ENCODE assay signal across 13 cellular contexts in the genomic region with DNA sequence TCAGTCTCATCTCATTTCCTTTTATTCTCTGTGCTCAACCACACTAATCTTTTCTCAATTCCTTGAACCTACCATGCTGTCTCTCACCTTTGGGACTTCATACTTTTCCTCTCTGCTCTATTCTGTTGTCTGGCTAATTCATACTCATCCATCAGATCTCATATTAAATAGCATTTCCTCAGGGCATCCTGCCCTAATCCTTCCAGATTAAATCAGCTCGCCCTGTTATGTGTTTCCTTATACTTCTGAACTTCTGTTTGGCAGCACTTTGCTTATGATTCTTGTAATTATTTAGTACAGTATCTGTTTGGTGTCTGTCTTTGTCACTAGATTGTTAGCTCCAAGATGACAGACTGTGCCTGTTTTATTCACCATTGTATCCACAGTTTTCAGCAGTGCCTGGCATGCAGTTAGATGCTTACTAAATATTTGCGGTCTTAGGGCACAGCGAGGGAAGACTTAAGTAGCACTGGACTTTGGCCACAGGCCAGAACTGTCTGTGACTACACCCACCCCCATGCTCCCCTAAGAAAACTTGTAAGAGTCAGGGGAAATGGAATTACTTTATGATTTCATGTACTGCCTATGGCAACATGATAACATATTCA. TPM values are rescaled to one million over a fixed set of nuclear protein-coding genes. Genes with fewer than 3 reads are reported as not detected.
A peak's percentile ranks its signal among the peaks of the same experiment; 100 is the strongest.
DNase-seq lines count a peak whose midpoint lies in the region; ATAC-seq and TF ChIP-seq lines count a peak whose summit lies in the region.
"Had no signal": no experiment of that assay in that cellular context is flagged by ENCODE, and none has a peak within 500 bp of the region (broad histone marks: within the 10 kb centered on the region; RNA-seq: fewer than 3 reads in every experiment).

No MANE protein-coding gene starts in this region.

- no peak overlapping the region for H3K4me3 ChIP-seq in epithelial cell of esophagus (ENCODE audit: low read length)
- H3K4me3 ChIP-seq: ascending aorta had no signal

- peak; percentile 84 for DNase-seq in HS-27A (ENCODE audit: low read depth)
- DNase-seq in RPMI8226, result peak; percentile 57
- DNase-seq in epithelial cell of esophagus (ENCODE audit: low read depth), result peak; percentile 50
- DNase-seq in myocyte (ENCODE audit: low read depth), result peak; percentile 94
- no peak for DNase-seq in effector CD8-positive, alpha-beta T cell (lab: John Stamatoyannopoulos, UW)
- no peak for DNase-seq in activated effector memory CD4-positive, alpha-beta T cell treated with anti-CD3 and anti-CD28 coated beads, Interleukin-2, amount 50 U/mL, for 16 hours
- DNase-seq: activated gamma-delta T cell treated with Interleukin-2 at 50 U/mL for 16 hours; NCI-H1092 treated with DMSO at 0.1 percent for 48 hours; stimulated activated naive CD8-positive, alpha-beta T cell treated with anti-CD3 and anti-CD28 coated beads, Interleukin-15, amount 100 ng/mL, for 72 hours; WERI-Rb-1 had no signal

- no peak for TF ChIP-seq CTCF in epithelial cell of esophagus (IDR thresholded peaks at IDR 0.05; ENCODE audit: insufficient read depth, low read depth, low read length, missing control alignments)

- ATAC-seq in GM19455 (IDR thresholded peaks at IDR 0.05; ENCODE audit: unreplicated experiment) (no peak), HG02970 (IDR thresholded peaks at IDR 0.05; ENCODE audit: low FRiP score, unreplicated experiment) (no peak)
- ATAC-seq: stimulated activated naive CD8-positive, alpha-beta T cell treated with anti-CD3 and anti-CD28 coated beads, Interleukin-15, amount 100 ng/mL, for 72 hours had no signal

RNA-seq across cellular contexts. Expression of gene CAP1, which starts 9.9 kb away (rescaled TPM):
- 121 and 122 TPM in 2 replicates for total RNA-seq in myocyte
- 321 TPM for polyA plus RNA-seq in myocyte (2012)

Comparison
In these comparisons a context has a peak if more than half of its experiments do, and no peak if none do; other contexts are left out.
1. DNase-seq: peak in HS-27A (single experiment), RPMI8226 (single experiment), epithelial cell of esophagus (single experiment) and myocyte (single experiment); none in effector CD8-positive, alpha-beta T cell (single experiment) and activated effector memory CD4-positive, alpha-beta T cell treated with anti-CD3 and anti-CD28 coated beads, Interleukin-2, amount 50 U/mL, for 16 hours (single experiment).